ENCODE assay signal across 6 cellular contexts in genomic region chr6:169702640-169703246, GRCh38. TPM values are rescaled to one million over a fixed set of nuclear protein-coding genes. Genes with fewer than 3 reads are reported as not detected.
DNase-seq lines count a peak whose midpoint lies in the region; ATAC-seq lines count a peak whose summit lies in the region.

No MANE protein-coding gene starts in this region.

- peak overlapping the region; percentile 96 for H3K27ac ChIP-seq in esophagus (ENCODE audit: low read depth in 2 of 2, low read length in 1 of 2)

- DNase-seq in SW480 (ENCODE audit: low spot score): peak; percentile 42
- peak; percentile 18 for DNase-seq in stimulated activated CD4-positive, alpha-beta T cell treated with anti-CD3 and anti-CD28 coated beads, Interleukin-15, amount 100 ng/mL, for 1 hour (ENCODE audit: low read depth in 1 of 2, low spot score in 1 of 2)
- no peak for DNase-seq in hepatic stellate cell (ENCODE audit: low spot score)

- H3K4me3 ChIP-seq in esophagus (ENCODE audit: low read depth in 1 of 2, low read length in 2 of 2): peak overlapping the region; percentile 87 to 100

- H3K27me3 ChIP-seq in esophagus (ENCODE audit: control insufficient read depth in 1 of 2, insufficient read depth in 2 of 2, low read length in 2 of 2): no peaks in the 10 kb centered on the region

- ATAC-seq in HG02610 (IDR thresholded peaks at IDR 0.05; ENCODE audit: unreplicated experiment): peak; percentile 9

- 2% methylated on average over 36 to 41 of the region's 41 CpGs for WGBS in esophagus, 2 donors

- H3K36me3 ChIP-seq in ES-I3 (ENCODE audit: insufficient read depth, low read length): no peaks in the 10 kb centered on the region; the same call in 1 of the 2 replicates
- no peaks in the 10 kb centered on the region for H3K36me3 ChIP-seq in esophagus (ENCODE audit: control insufficient read depth in 2 of 2, insufficient read depth in 2 of 2, low read length in 1 of 2)

- H3K4me1 ChIP-seq in ES-I3 (ENCODE audit: insufficient read depth, low read length): peaks cover 15% of the 10 kb centered on the region
- peaks cover 0 to 17% of the 10 kb centered on the region in 2 donors for H3K4me1 ChIP-seq in esophagus (ENCODE audit: control insufficient read depth in 2 of 2, insufficient read depth in 2 of 2, low read length in 1 of 2)

- H3K9me3 ChIP-seq in ES-I3 (ENCODE audit: control insufficient read depth, insufficient read depth, low read length): no peaks in the 10 kb centered on the region
- H3K9me3 ChIP-seq in esophagus (ENCODE audit: control insufficient read depth in 2 of 2, insufficient read depth in 1 of 2, low read depth in 1 of 2, low read length in 1 of 2): no peaks in the 10 kb centered on the region

- peak overlapping the region; percentile 88 for H3K9ac ChIP-seq in ES-I3 (ENCODE audit: low read depth, low read length)

RNA-seq across cellular contexts. Expression of gene C6orf120, which starts 0.8 kb away (rescaled TPM):
- polyA plus RNA-seq in esophagus: 1 to 10 TPM; 3.4 to 7.3 TPM

RNA-seq across cellular contexts. Expression of gene WDR27, which starts 0.9 kb away (rescaled TPM):
- 10 to 100 TPM; 10.3 to 24.0 TPM for polyA plus RNA-seq in esophagus

RNA-seq across cellular contexts. Expression of gene PHF10, which starts 21.6 kb away (rescaled TPM):
- polyA plus RNA-seq in esophagus: 10 to 100 TPM; 30.0 to 30.8 TPM

RNA-seq across cellular contexts. Expression of gene DYNLT2, which starts 48.6 kb away (rescaled TPM):
- 1 to 10 TPM; 1.3 to 2.7 TPM for polyA plus RNA-seq in esophagus

RNA-seq across cellular contexts. Expression of gene ERMARD, which starts 48.7 kb away (rescaled TPM):
- polyA plus RNA-seq in esophagus: 10 to 100 TPM; 18.4 to 49.9 TPM
